Comparison of ENCODE assay signal across 8 cellular contexts in the genomic region with DNA sequence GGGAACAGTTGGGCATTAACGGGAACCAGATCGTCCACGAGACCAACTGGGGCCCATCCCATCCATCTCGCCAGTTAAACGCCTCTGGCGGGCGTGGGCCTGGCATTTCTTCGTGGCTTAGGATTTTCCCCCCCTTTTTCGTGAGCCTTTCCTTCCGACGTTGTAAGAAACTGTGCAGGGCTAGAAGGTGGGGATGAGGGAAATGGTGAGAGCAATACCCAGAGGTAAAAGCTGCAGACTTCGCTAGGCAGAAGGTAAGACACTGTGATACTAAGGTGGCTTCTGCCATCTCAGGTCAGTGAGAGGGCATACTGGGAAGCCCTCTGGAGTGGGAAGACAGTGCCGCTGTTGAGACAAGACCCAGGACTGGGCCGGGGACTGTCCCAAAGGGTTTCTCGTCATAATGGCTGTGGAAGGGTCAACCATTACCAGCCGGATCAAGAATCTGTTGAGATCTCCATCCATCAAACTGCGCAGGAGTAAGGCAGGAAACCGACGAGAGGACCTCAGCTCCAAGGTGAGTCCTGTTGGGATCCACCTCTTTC. TPM values are rescaled to one million over a fixed set of nuclear protein-coding genes. Genes with fewer than 3 reads are reported as not detected.
DNase-seq lines count a peak whose midpoint lies in the region; ATAC-seq and TF ChIP-seq lines count a peak whose summit lies in the region.

No MANE protein-coding gene starts in this region.

- no peak for ATAC-seq in HG03097 (IDR thresholded peaks at IDR 0.05; ENCODE audit: low FRiP score, unreplicated experiment)

- H3K9ac ChIP-seq in neural progenitor cell: peak overlapping the region; percentile 16

- H3F3A ChIP-seq in neural progenitor cell (ENCODE audit: low read depth): peaks cover 39% of the 10 kb centered on the region

- H3K9me3 ChIP-seq in neural progenitor cell (ENCODE audit: low read depth): no peaks in the 10 kb centered on the region

- H3K27me3 ChIP-seq in H7 (ENCODE audit: control insufficient read depth, insufficient read depth, low read length) (no peaks in the 10 kb centered on the region), neural progenitor cell (no peaks in the 10 kb centered on the region)

- H3K27ac ChIP-seq in RWPE1 (peak overlapping the region; percentile 94), neural progenitor cell (peak overlapping the region; percentile 70)

- POLR2A ChIA-PET in RWPE1 (lab: Yijun Ruan, JAX; ENCODE audit: low non-redundant PET): interaction anchor here (0.6 to 1.3 kb wide), 4 partner anchors 31 to 336 kb away, joined by 4 to 5 read pairs (median 5); no protein-coding TSS in a partner anchor

- CTCF ChIA-PET in RWPE1 (lab: Yijun Ruan, JAX): interaction anchor here (0.6 to 5.1 kb wide), 8 partner anchors 30 to 429 kb away, joined by 3 to 59 read pairs (median 6); no protein-coding TSS in a partner anchor

- peaks cover 3% of the 10 kb centered on the region for H4K20me1 ChIP-seq in neural progenitor cell (ENCODE audit: low read depth)

- no peak for TF ChIP-seq CTCF in RWPE1 (conservative IDR thresholded peaks at IDR 0.05; ENCODE audit: low read depth)
- TF ChIP-seq CTCF in endothelial cell (IDR thresholded peaks at IDR 0.05; ENCODE audit: unreplicated experiment): no peak
- no peak for TF ChIP-seq CTCF in neural progenitor cell (IDR thresholded peaks at IDR 0.05)

- H3K36me3 ChIP-seq in H7 (replicated peaks; ENCODE audit: control insufficient read depth, insufficient read depth, low read length) (no peaks in the 10 kb centered on the region), neural progenitor cell (peaks cover 1% of the 10 kb centered on the region)

- peaks cover 4% of the 10 kb centered on the region for H3K27me3 Mint-ChIP-seq in endothelial cell (ENCODE audit: unreplicated experiment)
- H3K27me3 Mint-ChIP-seq in neural progenitor cell (ENCODE audit: insufficient read depth, low read depth): no peaks in the 10 kb centered on the region

- peaks cover 12% of the 10 kb centered on the region for H3K79me2 ChIP-seq in neural progenitor cell (ENCODE audit: low read depth)

- H3K4me1 ChIP-seq in neural progenitor cell: peaks cover 36% of the 10 kb centered on the region

- H3K36me3 Mint-ChIP-seq in endothelial cell (ENCODE audit: low read depth, unreplicated experiment): peaks cover 4% of the 10 kb centered on the region
- peaks cover 6% of the 10 kb centered on the region for H3K36me3 Mint-ChIP-seq in neural progenitor cell

- H3K4me3 ChIP-seq in H7 (ENCODE audit: insufficient read depth, low read depth, low read length) (peak overlapping the region; percentile 74), neural progenitor cell (peak overlapping the region; percentile 68)

- no peaks in the 10 kb centered on the region for H3K9me3 Mint-ChIP-seq in endothelial cell (ENCODE audit: unreplicated experiment)
- H3K9me3 Mint-ChIP-seq in neural progenitor cell: no peaks in the 10 kb centered on the region

- DNase-seq in H7 (no peak), RWPE1 (ENCODE audit: low spot score) (no peak), endothelial cell (ENCODE audit: low spot score) (no peak), neural progenitor cell (ENCODE audit: low spot score) (no peak), DMS153 treated with DMSO at 0.1 percent for 48 hours (lab: John Stamatoyannopoulos, UW; ENCODE audit: unreplicated experiment) (no peak), NCI-H1417 (lab: John Stamatoyannopoulos, UW) (no peak), H4 (ENCODE audit: low spot score) (no peak)

- peak overlapping the region; percentile 85 for H3K27ac Mint-ChIP-seq in endothelial cell (ENCODE audit: unreplicated experiment)
- peak overlapping the region; percentile 94 for H3K27ac Mint-ChIP-seq in neural progenitor cell

- H3K4me2 ChIP-seq in neural progenitor cell: peak overlapping the region; percentile 82

- H2AFZ ChIP-seq in neural progenitor cell (replicated peaks): peak overlapping the region; percentile 85

- H3K4me1 Mint-ChIP-seq in endothelial cell (ENCODE audit: unreplicated experiment): peaks cover 52% of the 10 kb centered on the region
- H3K4me1 Mint-ChIP-seq in neural progenitor cell: peaks cover 54% of the 10 kb centered on the region

- H3K4me3 Mint-ChIP-seq in endothelial cell (ENCODE audit: unreplicated experiment) (peak overlapping the region; percentile 92), neural progenitor cell (peak overlapping the region; percentile 93)

RNA-seq across cellular contexts. Expression of a gene that starts 0.7 kb away (rescaled TPM):
- total RNA-seq in H7 (2014; rRNA removed; shearing (Covaris generic)): 5.9 and 8.2 TPM in 2 replicates
- 36.2 TPM for total RNA-seq in endothelial cell (ENCODE audit: unreplicated experiment)
- total RNA-seq in neural progenitor cell (ENCODE audit: low replicate concordance): 10.1 and 18.4 TPM in 2 replicates
- total RNA-seq in H4 (2014; rRNA removed; shearing (Covaris generic)): 4.1 and 4.4 TPM in 2 replicates

RNA-seq across cellular contexts. Expression of a gene that starts 52.9 kb away (rescaled TPM):
- 10.7 and 12.3 TPM in 2 replicates for total RNA-seq in H7 (2014; rRNA removed; shearing (Covaris generic))
- total RNA-seq in endothelial cell (ENCODE audit: unreplicated experiment) (13.8 TPM), neural progenitor cell (ENCODE audit: low replicate concordance) (13.4 and 18.3 TPM in 2 replicates)
- 9.2 and 9.4 TPM in 2 replicates for total RNA-seq in H4 (2014; rRNA removed; shearing (Covaris generic))
